In genomic region chr11:17563961-17564686, GRCh38 we compare ENCODE assay signal across 21 cellular contexts. TPM values are rescaled to one million over a fixed set of nuclear protein-coding genes. Genes with fewer than 3 reads are reported as not detected.
A peak's percentile ranks its signal among the peaks of the same experiment; 100 is the strongest.
DNase-seq lines count a peak whose midpoint lies in the region; ATAC-seq, FAIRE-seq and TF ChIP-seq lines count a peak whose summit lies in the region.
"Had no signal": no experiment of that assay in that cellular context is flagged by ENCODE, and none has a peak within 500 bp of the region (broad histone marks: within the 10 kb centered on the region; RNA-seq: fewer than 3 reads in every experiment).

No MANE protein-coding gene starts in this region.

- H3K4me3 Mint-ChIP-seq in activated T-helper 17 cell treated with anti-CD3 and anti-CD28 coated beads, Interleukin-2, amount 50 U/mL, for 72 hours, result no peak overlapping the region
- H3K4me3 Mint-ChIP-seq in stimulated activated effector memory CD8-positive, alpha-beta T cell treated with anti-CD3 and anti-CD28 coated beads, Interleukin-12 subunit alpha, Interleukin-12 subunit beta, amount 100 ng/mL, for 72 hours, result no peak overlapping the region
- H3K4me3 Mint-ChIP-seq in T-helper 17 cell, result no peak overlapping the region
- H3K4me3 Mint-ChIP-seq: CD4-positive, CD25-positive, alpha-beta regulatory T cell had no signal

- H3K27me3 ChIP-seq in right atrium auricular region, result no peaks in the 10 kb centered on the region
- H3K27me3 ChIP-seq in esophagus muscularis mucosa, result peaks cover 0 to 13% (median 0%) of the 10 kb centered on the region in 4 donors
- H3K27me3 ChIP-seq: BLaER1 had no signal

- H3K27ac ChIP-seq in right atrium auricular region, result no peak overlapping the region
- H3K27ac ChIP-seq in kidney (ENCODE audit: low read depth in 2 of 2, low read length in 2 of 2), result no peak overlapping the region
- no peak overlapping the region for H3K27ac ChIP-seq in esophagus muscularis mucosa (replicated peaks in 1 of 4)
- H3K27ac ChIP-seq: BLaER1 had no signal

- intact Hi-C loops in Right ventricle myocardium superior (cut with DNase I), result no loop called here
- intact Hi-C loops in kidney (cut with DNase I), result no loop called here
- intact Hi-C loops in esophagus muscularis mucosa (cut with DNase I), result no loop called here

- no peak overlapping the region for H3K9ac ChIP-seq in kidney (ENCODE audit: low read length in 2 of 2)
- H3K9ac ChIP-seq: BLaER1 had no signal

- H3K4me1 ChIP-seq in right atrium auricular region, result no peaks in the 10 kb centered on the region
- H3K4me1 ChIP-seq in kidney (ENCODE audit: control insufficient read depth in 1 of 2, insufficient read depth in 1 of 2, low read depth in 1 of 2, low read length in 2 of 2), result no peaks in the 10 kb centered on the region
- H3K4me1 ChIP-seq in esophagus muscularis mucosa, result no peaks in the 10 kb centered on the region
- H3K4me1 ChIP-seq: BLaER1 had no signal

- no peak for FAIRE-seq in kidney (lab: Jason Lieb, UNC)
- FAIRE-seq: GM18507, H54 had no signal

- no peak overlapping the region for H3K27ac Mint-ChIP-seq in activated T-helper 17 cell treated with anti-CD3 and anti-CD28 coated beads, Interleukin-2, amount 50 U/mL, for 72 hours
- no peak overlapping the region for H3K27ac Mint-ChIP-seq in stimulated activated effector memory CD8-positive, alpha-beta T cell treated with anti-CD3 and anti-CD28 coated beads, Interleukin-12 subunit alpha, Interleukin-12 subunit beta, amount 100 ng/mL, for 72 hours
- H3K27ac Mint-ChIP-seq in T-helper 17 cell, result no peak overlapping the region
- H3K27ac Mint-ChIP-seq: CD4-positive, CD25-positive, alpha-beta regulatory T cell had no signal

- H3K27me3 Mint-ChIP-seq in activated T-helper 17 cell treated with anti-CD3 and anti-CD28 coated beads, Interleukin-2, amount 50 U/mL, for 72 hours, result peaks cover 4% of the 10 kb centered on the region
- H3K27me3 Mint-ChIP-seq in T-helper 17 cell, result peaks cover 15% of the 10 kb centered on the region

- H3K9me3 ChIP-seq in right atrium auricular region, result no peaks in the 10 kb centered on the region
- H3K9me3 ChIP-seq in kidney (ENCODE audit: control insufficient read depth in 1 of 2, low read length in 2 of 2), result no peaks in the 10 kb centered on the region
- H3K9me3 ChIP-seq in esophagus muscularis mucosa, result no peaks in the 10 kb centered on the region
- H3K9me3 ChIP-seq in T-helper 17 cell (ENCODE audit: control insufficient read depth, low read length, poor library complexity, severe bottlenecking), result no peaks in the 10 kb centered on the region
- H3K9me3 ChIP-seq: BLaER1 had no signal

- ATAC-seq in Right ventricle myocardium superior (ENCODE audit: poor library complexity), result peak; percentile 21
- ATAC-seq in activated T-helper 17 cell treated with anti-CD3 and anti-CD28 coated beads, Interleukin-2, amount 50 U/mL, for 72 hours (replicated peaks), result peak; percentile 7
- ATAC-seq in stimulated activated effector memory CD8-positive, alpha-beta T cell treated with anti-CD3 and anti-CD28 coated beads, Interleukin-12 subunit alpha, Interleukin-12 subunit beta, amount 100 ng/mL, for 72 hours, result peak; percentile 27
- no peak for ATAC-seq in T-helper 17 cell
- no peak for ATAC-seq in HG03175 (IDR thresholded peaks at IDR 0.05; ENCODE audit: unreplicated experiment)

- DNase-seq in Right ventricle myocardium superior (no peak), right atrium auricular region (ENCODE audit: low spot score) (no peak), kidney (peak; percentile 9), esophagus muscularis mucosa (ENCODE audit: extremely low spot score) (no peak), T-helper 17 cell (no peak)
- DNase-seq in stimulated activated effector memory CD8-positive, alpha-beta T cell treated with anti-CD3 and anti-CD28 coated beads, Interleukin-12 subunit alpha, Interleukin-12 subunit beta, amount 100 ng/mL, for 72 hours (ENCODE audit: low spot score in 2 of 2), result no peak
- DNase-seq: NCI-H1048, NCI-H1417, NCI-H1694, NCI-H2029 treated with DMSO at 0.1 percent for 48 hours, NCI-H446 treated with DMSO at 0.1 percent for 48 hours, RPMI8226, SHP77 treated with DMSO at 0.1 percent for 48 hours had no signal

- WGBS in esophagus muscularis mucosa, result 79% methylated on average over 4 of the region's 4 CpGs

- no peak for TF ChIP-seq EP300 in esophagus muscularis mucosa (IDR thresholded peaks at IDR 0.05)

- H3K36me3 ChIP-seq in right atrium auricular region (no peaks in the 10 kb centered on the region), kidney (ENCODE audit: control insufficient read depth in 1 of 2, insufficient read depth in 2 of 2, low read length in 2 of 2) (no peaks in the 10 kb centered on the region), esophagus muscularis mucosa (no peaks in the 10 kb centered on the region)
- H3K36me3 ChIP-seq: BLaER1 had no signal

- no peaks in the 10 kb centered on the region for H3K9me3 Mint-ChIP-seq in activated T-helper 17 cell treated with anti-CD3 and anti-CD28 coated beads, Interleukin-2, amount 50 U/mL, for 72 hours
- no peaks in the 10 kb centered on the region for H3K9me3 Mint-ChIP-seq in stimulated activated effector memory CD8-positive, alpha-beta T cell treated with anti-CD3 and anti-CD28 coated beads, Interleukin-12 subunit alpha, Interleukin-12 subunit beta, amount 100 ng/mL, for 72 hours

- no peak for TF ChIP-seq CTCF in right atrium auricular region (IDR thresholded peaks at IDR 0.05)
- TF ChIP-seq CTCF in kidney (IDR thresholded peaks at IDR 0.05; ENCODE audit: borderline replicate concordance, extremely low read depth, insufficient read depth), result no peak
- no peak for TF ChIP-seq CTCF in esophagus muscularis mucosa (IDR thresholded peaks at IDR 0.05)

- H3K36me3 Mint-ChIP-seq in activated T-helper 17 cell treated with anti-CD3 and anti-CD28 coated beads, Interleukin-2, amount 50 U/mL, for 72 hours (ENCODE audit: low read depth), result no peaks in the 10 kb centered on the region
- no peaks in the 10 kb centered on the region for H3K36me3 Mint-ChIP-seq in stimulated activated effector memory CD8-positive, alpha-beta T cell treated with anti-CD3 and anti-CD28 coated beads, Interleukin-12 subunit alpha, Interleukin-12 subunit beta, amount 100 ng/mL, for 72 hours
- H3K36me3 Mint-ChIP-seq in T-helper 17 cell (ENCODE audit: low read depth), result no peaks in the 10 kb centered on the region
- H3K36me3 Mint-ChIP-seq: CD4-positive, CD25-positive, alpha-beta regulatory T cell had no signal

- no peak for TF ChIP-seq POLR2A in esophagus muscularis mucosa (IDR thresholded peaks at IDR 0.05; ENCODE audit: low read depth)

- H3K4me3 ChIP-seq in right atrium auricular region (no peak overlapping the region), kidney (ENCODE audit: low read length in 2 of 2) (no peak overlapping the region), esophagus muscularis mucosa (no peak overlapping the region)
- H3K4me3 ChIP-seq: BLaER1 had no signal

- H3K4me1 Mint-ChIP-seq in activated T-helper 17 cell treated with anti-CD3 and anti-CD28 coated beads, Interleukin-2, amount 50 U/mL, for 72 hours, result no peaks in the 10 kb centered on the region
- H3K4me1 Mint-ChIP-seq in stimulated activated effector memory CD8-positive, alpha-beta T cell treated with anti-CD3 and anti-CD28 coated beads, Interleukin-12 subunit alpha, Interleukin-12 subunit beta, amount 100 ng/mL, for 72 hours, result no peaks in the 10 kb centered on the region
- peaks cover 5% of the 10 kb centered on the region for H3K4me1 Mint-ChIP-seq in T-helper 17 cell
- H3K4me1 Mint-ChIP-seq: CD4-positive, CD25-positive, alpha-beta regulatory T cell had no signal

RNA-seq across cellular contexts. Expression of gene OTOG, which starts 17.1 kb away (rescaled TPM):
- total RNA-seq in Right ventricle myocardium superior, result not detected
- total RNA-seq in right atrium auricular region, result not detected
- not detected for total RNA-seq in activated T-helper 17 cell treated with anti-CD3 and anti-CD28 coated beads, Interleukin-2, amount 50 U/mL, for 72 hours
- total RNA-seq in kidney, result 0.06 TPM
- polyA plus RNA-seq in kidney (ENCODE audit: insufficient read depth, low read depth, low replicate concordance), result not detected
- not detected for total RNA-seq in esophagus muscularis mucosa
- total RNA-seq in T-helper 17 cell, result not detected
- total RNA-seq: A172; CD4-positive, CD25-positive, alpha-beta regulatory T cell; HT-29 had no signal
- polyA plus RNA-seq: CD4-positive, CD25-positive, alpha-beta regulatory T cell had no signal

RNA-seq across cellular contexts. Expression of gene USH1C, which starts 19.9 kb away (rescaled TPM):
- total RNA-seq in Right ventricle myocardium superior, result 0.78 TPM
- total RNA-seq in right atrium auricular region, result not detected
- not detected for total RNA-seq in activated T-helper 17 cell treated with anti-CD3 and anti-CD28 coated beads, Interleukin-2, amount 50 U/mL, for 72 hours
- 38.6 TPM for total RNA-seq in kidney
- 107 TPM for polyA plus RNA-seq in kidney (ENCODE audit: insufficient read depth, low read depth, low replicate concordance)
- not detected for total RNA-seq in esophagus muscularis mucosa
- not detected for total RNA-seq in T-helper 17 cell
- total RNA-seq: A172; CD4-positive, CD25-positive, alpha-beta regulatory T cell had no signal
- polyA plus RNA-seq: CD4-positive, CD25-positive, alpha-beta regulatory T cell had no signal

Comparison
In these comparisons a context has a peak if more than half of its experiments do, and no peak if none do; other contexts are left out.
1. ATAC-seq: peak in Right ventricle myocardium superior (single experiment), activated T-helper 17 cell treated with anti-CD3 and anti-CD28 coated beads, Interleukin-2, amount 50 U/mL, for 72 hours (single experiment) and stimulated activated effector memory CD8-positive, alpha-beta T cell treated with anti-CD3 and anti-CD28 coated beads, Interleukin-12 subunit alpha, Interleukin-12 subunit beta, amount 100 ng/mL, for 72 hours (single experiment); none in T-helper 17 cell (single experiment) and HG03175 (single experiment).
2. RNA of gene USH1C, which starts 19.9 kb away (total RNA-seq): 38.6 TPM in kidney (single experiment); 0.78 TPM in Right ventricle myocardium superior (single experiment), not detected in esophagus muscularis mucosa, not detected in right atrium auricular region, not detected in activated T-helper 17 cell treated with anti-CD3 and anti-CD28 coated beads, Interleukin-2, amount 50 U/mL, for 72 hours and not detected in T-helper 17 cell; every median in the first group is over 10 times any median in the second.